Comparison of ENCODE assay signal across 1 cellular context in genomic region chr3:5162102-5162501, GRCh38.
TF ChIP-seq lines count a peak whose summit lies in the region.

No MANE protein-coding gene starts in this region.

TF ChIP-seq in WTC11, 78 proteins besides CTCF, POLR2A, EP300 and RAD21 (continued from another document):
- no peak for TF ChIP-seq PRDM15 (CRISPR knock-in tag; IDR thresholded peaks at IDR 0.05)
